In the genomic region with DNA sequence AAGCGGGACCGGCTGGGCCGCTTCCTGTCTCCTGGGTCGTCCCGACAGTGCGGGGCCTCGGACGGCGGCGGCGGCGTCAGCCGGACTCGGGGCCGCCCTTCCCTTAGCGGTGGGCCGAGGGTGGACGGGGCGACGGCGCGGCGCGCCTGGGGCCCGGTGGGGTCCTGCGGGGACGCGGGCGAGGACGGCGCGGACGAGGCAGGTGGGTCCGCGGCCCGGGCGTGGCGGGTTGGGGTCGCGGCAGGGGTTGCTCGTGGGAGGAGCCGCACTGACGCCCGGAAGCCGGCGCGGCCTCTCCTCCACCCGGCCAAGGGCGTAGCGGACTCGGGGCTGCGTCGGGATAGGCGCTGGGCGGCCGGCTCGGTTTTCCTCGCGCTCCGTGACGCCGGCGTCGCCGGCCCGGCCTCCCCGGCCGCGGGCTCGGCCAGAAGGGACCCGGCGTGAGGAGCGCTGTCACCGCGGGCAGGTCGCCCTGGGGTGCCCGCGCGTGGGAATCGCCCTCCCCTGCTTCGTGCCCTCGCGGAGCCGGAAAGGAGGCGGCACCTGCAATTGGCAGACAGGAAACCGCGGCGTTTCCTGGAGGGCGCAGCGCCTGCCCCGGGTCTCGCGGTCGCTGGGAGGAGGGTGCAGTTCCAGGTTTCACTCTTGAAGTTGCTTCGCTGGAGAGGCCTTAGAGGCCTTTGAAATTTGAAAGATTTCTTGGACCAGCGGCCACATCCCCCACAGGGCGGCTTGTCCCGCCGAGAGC, we compare ENCODE assay signal across 7 cellular contexts. TPM values are rescaled to one million over a fixed set of nuclear protein-coding genes. Genes with fewer than 3 reads are reported as not detected.
DNase-seq lines count a peak whose midpoint lies in the region; ATAC-seq, FAIRE-seq and TF ChIP-seq lines count a peak whose summit lies in the region.

No MANE protein-coding gene starts in this region.

- WGBS in esophagus muscularis mucosa = 3% methylated on average over 8 of the region's 99 CpGs

- H3K4me3 ChIP-seq in NT2/D1 (ENCODE audit: insufficient read length, low read depth) (peak overlapping the region; percentile 76), esophagus muscularis mucosa (peak overlapping the region; percentile 92 to 99 (median 94))

- no peaks in the 10 kb centered on the region for H3K27me3 Mint-ChIP-seq in natural killer cell (ENCODE audit: low read depth in 2 of 2)

- ATAC-seq in HG02642 (IDR thresholded peaks at IDR 0.05; ENCODE audit: poor library complexity, unreplicated experiment) = peak; percentile 34
- ATAC-seq in natural killer cell = peak; percentile 19 to 58 (median 46)

- H3K36me3 ChIP-seq in NT2/D1 (ENCODE audit: insufficient read depth, insufficient read length, low read length) (peaks cover 44% of the 10 kb centered on the region), esophagus muscularis mucosa (peaks cover 27 to 45% (median 41%) of the 10 kb centered on the region in 4 donors)

- DNase-seq in GM18507 (ENCODE audit: extremely low spot score, insufficient read length, low read depth) = no peak
- DNase-seq in NT2/D1 (ENCODE audit: low read depth, low spot score) = no peak
- DNase-seq in activated T-cell treated with anti-CD3 and anti-CD28 coated beads for 4 hours = peak; percentile 81
- DNase-seq in esophagus muscularis mucosa (ENCODE audit: extremely low spot score) = peak; percentile 91
- peak; percentile 77 for DNase-seq in natural killer cell
- peak in 23 of 49 donors; percentile 21 to 61 (median 43) for DNase-seq in substantia nigra (lab: John Stamatoyannopoulos, UW)

- H3K27ac ChIP-seq in esophagus muscularis mucosa (replicated peaks in 1 of 4) (peak overlapping the region; percentile 98 to 99 (median 99)), substantia nigra (ENCODE audit: low read depth, low read length, poor library complexity, severe bottlenecking) (peak overlapping the region; percentile 99)

- no peak for TF ChIP-seq CTCF in esophagus muscularis mucosa (IDR thresholded peaks at IDR 0.05)
- TF ChIP-seq CTCF in natural killer cell (IDR thresholded peaks at IDR 0.05) = no peak

- H3K9ac ChIP-seq in NT2/D1 (ENCODE audit: insufficient read length, low read depth) = peak overlapping the region; percentile 90

- peak; percentile 66 for FAIRE-seq in GM18507 (lab: Jason Lieb, UNC)

- H3K9me3 ChIP-seq in NT2/D1 (ENCODE audit: insufficient read depth, low read length) (no peaks in the 10 kb centered on the region), esophagus muscularis mucosa (no peaks in the 10 kb centered on the region)

- no peak for TF ChIP-seq POLR2A in esophagus muscularis mucosa (IDR thresholded peaks at IDR 0.05; ENCODE audit: low read depth)

- H3K36me3 Mint-ChIP-seq in natural killer cell = no peaks in the 10 kb centered on the region

- intact Hi-C loops in esophagus muscularis mucosa (cut with DNase I) (loop anchor here (5.0 kb wide), 1 partner anchor 145 kb away; no protein-coding TSS in a partner anchor), natural killer cell (cut with micrococcal nuclease) (loop anchor here (1.0 to 5.0 kb wide), 4 partner anchors 15 to 140 kb away; no protein-coding TSS in a partner anchor)

- TF ChIP-seq EP300 in esophagus muscularis mucosa (IDR thresholded peaks at IDR 0.05) = no peak

- peaks cover 47% of the 10 kb centered on the region for H3K27me3 ChIP-seq in NT2/D1 (ENCODE audit: insufficient read depth, insufficient read length)
- no peaks in the 10 kb centered on the region for H3K27me3 ChIP-seq in esophagus muscularis mucosa

- H3K4me1 ChIP-seq in NT2/D1 (ENCODE audit: insufficient read depth, insufficient read length) = peaks cover 30% of the 10 kb centered on the region
- peaks cover 35 to 53% (median 44%) of the 10 kb centered on the region in 4 donors for H3K4me1 ChIP-seq in esophagus muscularis mucosa

- peak overlapping the region; percentile 98 for H3K4me3 Mint-ChIP-seq in natural killer cell

- H3K27ac Mint-ChIP-seq in natural killer cell = peak overlapping the region; percentile 94 to 97

- peaks cover 22 to 41% of the 10 kb centered on the region in 2 donors for H3K4me1 Mint-ChIP-seq in natural killer cell

- H3K9me3 Mint-ChIP-seq in natural killer cell = no peaks in the 10 kb centered on the region

RNA-seq across cellular contexts. Expression of a gene that starts 0.5 kb away (rescaled TPM):
- total RNA-seq in esophagus muscularis mucosa (10 to 100 TPM; 16.1 to 19.2 (median 17.2) TPM), natural killer cell (100 to 1,000 TPM; 146 to 206 (median 186) TPM)

RNA-seq across cellular contexts. Expression of a gene that starts 1.1 kb away (rescaled TPM):
- total RNA-seq in esophagus muscularis mucosa (10 to 100 TPM in 1 of 4 donors, 1 to 10 TPM in 3; 4.6 to 10.2 (median 7.1) TPM), natural killer cell (10 to 100 TPM; 31.7 to 43.0 (median 35.4) TPM)

RNA-seq across cellular contexts. Expression of a gene that starts 20.3 kb away (rescaled TPM):
- total RNA-seq in esophagus muscularis mucosa (10 to 100 TPM; 10.8 to 32.0 (median 21.9) TPM), natural killer cell (10 to 100 TPM; 23.1 to 37.9 (median 24.0) TPM)

RNA-seq across cellular contexts. Expression of a gene that starts 35.3 kb away (rescaled TPM):
- total RNA-seq in esophagus muscularis mucosa (10 to 100 TPM; 20.8 to 45.1 (median 25.7) TPM), natural killer cell (100 to 1,000 TPM; 102 to 123 (median 114) TPM)

Comparison
In these comparisons a context has a peak if more than half of its experiments do, and no peak if none do; other contexts are left out.
1. DNase-seq: peak in activated T-cell treated with anti-CD3 and anti-CD28 coated beads for 4 hours (single experiment), esophagus muscularis mucosa (single experiment) and natural killer cell (single experiment); none in GM18507 (single experiment) and NT2/D1 (single experiment).
2. RNA of a gene that starts 0.5 kb away (total RNA-seq): 146 to 206 TPM in natural killer cell; 16.1 to 19.2 TPM in esophagus muscularis mucosa; every median in the first group is over 4 times any median in the second.